1 cellular context compared by ENCODE assay signal in the genomic region with DNA sequence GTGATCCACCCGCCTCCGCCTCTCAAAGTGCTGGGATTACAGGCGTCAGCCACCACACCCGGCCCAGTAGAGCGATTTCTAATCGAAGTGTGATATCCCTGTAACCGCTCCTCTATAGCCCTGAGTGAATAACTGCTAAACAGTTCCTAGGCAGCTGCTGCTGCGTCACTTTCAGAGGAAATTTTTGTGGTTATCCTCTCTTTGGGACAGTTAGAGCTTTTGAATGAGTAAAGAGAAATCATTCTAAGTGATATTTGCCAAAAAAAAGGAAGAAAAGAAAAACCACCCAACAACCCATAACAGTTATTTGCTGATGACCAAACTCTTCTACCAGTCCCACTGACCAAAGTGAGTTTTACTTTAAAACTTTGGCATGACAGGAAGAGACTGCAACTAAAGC.
TF ChIP-seq lines count a peak whose summit lies in the region.

No MANE protein-coding gene starts in this region.

TF ChIP-seq in GM23338, 12 proteins besides CTCF, POLR2A, EP300 and RAD21:
- TF ChIP-seq, protein P1, sequence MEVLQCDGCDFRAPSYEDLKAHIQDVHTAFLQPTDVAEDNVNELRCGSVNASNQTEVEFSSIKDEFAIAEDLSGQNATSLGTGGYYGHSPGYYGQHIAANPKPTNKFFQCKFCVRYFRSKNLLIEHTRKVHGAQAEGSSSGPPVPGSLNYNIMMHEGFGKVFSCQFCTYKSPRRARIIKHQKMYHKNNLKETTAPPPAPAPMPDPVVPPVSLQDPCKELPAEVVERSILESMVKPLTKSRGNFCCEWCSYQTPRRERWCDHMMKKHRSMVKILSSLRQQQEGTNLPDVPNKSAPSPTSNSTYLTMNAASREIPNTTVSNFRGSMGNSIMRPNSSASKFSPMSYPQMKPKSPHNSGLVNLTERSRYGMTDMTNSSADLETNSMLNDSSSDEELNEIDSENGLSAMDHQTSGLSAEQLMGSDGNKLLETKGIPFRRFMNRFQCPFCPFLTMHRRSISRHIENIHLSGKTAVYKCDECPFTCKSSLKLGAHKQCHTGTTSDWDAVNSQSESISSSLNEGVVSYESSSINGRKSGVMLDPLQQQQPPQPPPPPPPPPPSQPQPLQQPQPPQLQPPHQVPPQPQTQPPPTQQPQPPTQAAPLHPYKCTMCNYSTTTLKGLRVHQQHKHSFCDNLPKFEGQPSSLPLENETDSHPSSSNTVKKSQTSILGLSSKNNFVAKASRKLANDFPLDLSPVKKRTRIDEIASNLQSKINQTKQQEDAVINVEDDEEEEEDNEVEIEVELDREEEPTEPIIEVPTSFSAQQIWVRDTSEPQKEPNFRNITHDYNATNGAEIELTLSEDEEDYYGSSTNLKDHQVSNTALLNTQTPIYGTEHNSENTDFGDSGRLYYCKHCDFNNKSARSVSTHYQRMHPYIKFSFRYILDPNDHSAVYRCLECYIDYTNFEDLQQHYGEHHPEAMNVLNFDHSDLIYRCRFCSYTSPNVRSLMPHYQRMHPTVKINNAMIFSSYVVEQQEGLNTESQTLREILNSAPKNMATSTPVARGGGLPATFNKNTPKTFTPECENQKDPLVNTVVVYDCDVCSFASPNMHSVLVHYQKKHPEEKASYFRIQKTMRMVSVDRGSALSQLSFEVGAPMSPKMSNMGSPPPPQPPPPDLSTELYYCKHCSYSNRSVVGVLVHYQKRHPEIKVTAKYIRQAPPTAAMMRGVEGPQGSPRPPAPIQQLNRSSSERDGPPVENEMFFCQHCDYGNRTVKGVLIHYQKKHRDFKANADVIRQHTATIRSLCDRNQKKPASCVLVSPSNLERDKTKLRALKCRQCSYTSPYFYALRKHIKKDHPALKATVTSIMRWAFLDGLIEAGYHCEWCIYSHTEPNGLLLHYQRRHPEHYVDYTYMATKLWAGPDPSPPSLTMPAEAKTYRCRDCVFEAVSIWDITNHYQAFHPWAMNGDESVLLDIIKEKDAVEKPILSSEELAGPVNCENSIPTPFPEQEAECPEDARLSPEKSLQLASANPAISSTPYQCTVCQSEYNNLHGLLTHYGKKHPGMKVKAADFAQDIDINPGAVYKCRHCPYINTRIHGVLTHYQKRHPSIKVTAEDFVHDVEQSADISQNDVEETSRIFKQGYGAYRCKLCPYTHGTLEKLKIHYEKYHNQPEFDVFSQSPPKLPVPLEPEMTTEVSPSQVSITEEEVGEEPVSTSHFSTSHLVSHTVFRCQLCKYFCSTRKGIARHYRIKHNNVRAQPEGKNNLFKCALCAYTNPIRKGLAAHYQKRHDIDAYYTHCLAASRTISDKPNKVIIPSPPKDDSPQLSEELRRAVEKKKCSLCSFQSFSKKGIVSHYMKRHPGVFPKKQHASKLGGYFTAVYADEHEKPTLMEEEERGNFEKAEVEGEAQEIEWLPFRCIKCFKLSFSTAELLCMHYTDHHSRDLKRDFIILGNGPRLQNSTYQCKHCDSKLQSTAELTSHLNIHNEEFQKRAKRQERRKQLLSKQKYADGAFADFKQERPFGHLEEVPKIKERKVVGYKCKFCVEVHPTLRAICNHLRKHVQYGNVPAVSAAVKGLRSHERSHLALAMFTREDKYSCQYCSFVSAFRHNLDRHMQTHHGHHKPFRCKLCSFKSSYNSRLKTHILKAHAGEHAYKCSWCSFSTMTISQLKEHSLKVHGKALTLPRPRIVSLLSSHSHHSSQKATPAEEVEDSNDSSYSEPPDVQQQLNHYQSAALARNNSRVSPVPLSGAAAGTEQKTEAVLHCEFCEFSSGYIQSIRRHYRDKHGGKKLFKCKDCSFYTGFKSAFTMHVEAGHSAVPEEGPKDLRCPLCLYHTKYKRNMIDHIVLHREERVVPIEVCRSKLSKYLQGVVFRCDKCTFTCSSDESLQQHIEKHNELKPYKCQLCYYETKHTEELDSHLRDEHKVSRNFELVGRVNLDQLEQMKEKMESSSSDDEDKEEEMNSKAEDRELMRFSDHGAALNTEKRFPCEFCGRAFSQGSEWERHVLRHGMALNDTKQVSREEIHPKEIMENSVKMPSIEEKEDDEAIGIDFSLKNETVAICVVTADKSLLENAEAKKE (CRISPR knock-in tag; IDR thresholded peaks at IDR 0.05) = no peak
- no peak for TF ChIP-seq NANOG (IDR thresholded peaks at IDR 0.05; ENCODE audit: borderline replicate concordance)
- no peak for TF ChIP-seq EZH2 (IDR thresholded peaks at IDR 0.05; ENCODE audit: low read depth, unreplicated experiment)
- TF ChIP-seq ZNF114 (CRISPR knock-in tag; IDR thresholded peaks at IDR 0.05) = no peak
- TF ChIP-seq EZH2phosphoT487 (IDR thresholded peaks at IDR 0.05; ENCODE audit: unreplicated experiment) = no peak
- TF ChIP-seq ZNF331 (CRISPR knock-in tag; IDR thresholded peaks at IDR 0.05; ENCODE audit: low read depth) = no peak
- TF ChIP-seq, protein P2, sequence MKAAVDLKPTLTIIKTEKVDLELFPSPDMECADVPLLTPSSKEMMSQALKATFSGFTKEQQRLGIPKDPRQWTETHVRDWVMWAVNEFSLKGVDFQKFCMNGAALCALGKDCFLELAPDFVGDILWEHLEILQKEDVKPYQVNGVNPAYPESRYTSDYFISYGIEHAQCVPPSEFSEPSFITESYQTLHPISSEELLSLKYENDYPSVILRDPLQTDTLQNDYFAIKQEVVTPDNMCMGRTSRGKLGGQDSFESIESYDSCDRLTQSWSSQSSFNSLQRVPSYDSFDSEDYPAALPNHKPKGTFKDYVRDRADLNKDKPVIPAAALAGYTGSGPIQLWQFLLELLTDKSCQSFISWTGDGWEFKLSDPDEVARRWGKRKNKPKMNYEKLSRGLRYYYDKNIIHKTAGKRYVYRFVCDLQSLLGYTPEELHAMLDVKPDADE (IDR thresholded peaks at IDR 0.05) = no peak
- TF ChIP-seq STAT1 (IDR thresholded peaks at IDR 0.05; ENCODE audit: unreplicated experiment) = no peak
- no peak for TF ChIP-seq JUNB (IDR thresholded peaks at IDR 0.05; ENCODE audit: unreplicated experiment)
- TF ChIP-seq, protein P3, sequence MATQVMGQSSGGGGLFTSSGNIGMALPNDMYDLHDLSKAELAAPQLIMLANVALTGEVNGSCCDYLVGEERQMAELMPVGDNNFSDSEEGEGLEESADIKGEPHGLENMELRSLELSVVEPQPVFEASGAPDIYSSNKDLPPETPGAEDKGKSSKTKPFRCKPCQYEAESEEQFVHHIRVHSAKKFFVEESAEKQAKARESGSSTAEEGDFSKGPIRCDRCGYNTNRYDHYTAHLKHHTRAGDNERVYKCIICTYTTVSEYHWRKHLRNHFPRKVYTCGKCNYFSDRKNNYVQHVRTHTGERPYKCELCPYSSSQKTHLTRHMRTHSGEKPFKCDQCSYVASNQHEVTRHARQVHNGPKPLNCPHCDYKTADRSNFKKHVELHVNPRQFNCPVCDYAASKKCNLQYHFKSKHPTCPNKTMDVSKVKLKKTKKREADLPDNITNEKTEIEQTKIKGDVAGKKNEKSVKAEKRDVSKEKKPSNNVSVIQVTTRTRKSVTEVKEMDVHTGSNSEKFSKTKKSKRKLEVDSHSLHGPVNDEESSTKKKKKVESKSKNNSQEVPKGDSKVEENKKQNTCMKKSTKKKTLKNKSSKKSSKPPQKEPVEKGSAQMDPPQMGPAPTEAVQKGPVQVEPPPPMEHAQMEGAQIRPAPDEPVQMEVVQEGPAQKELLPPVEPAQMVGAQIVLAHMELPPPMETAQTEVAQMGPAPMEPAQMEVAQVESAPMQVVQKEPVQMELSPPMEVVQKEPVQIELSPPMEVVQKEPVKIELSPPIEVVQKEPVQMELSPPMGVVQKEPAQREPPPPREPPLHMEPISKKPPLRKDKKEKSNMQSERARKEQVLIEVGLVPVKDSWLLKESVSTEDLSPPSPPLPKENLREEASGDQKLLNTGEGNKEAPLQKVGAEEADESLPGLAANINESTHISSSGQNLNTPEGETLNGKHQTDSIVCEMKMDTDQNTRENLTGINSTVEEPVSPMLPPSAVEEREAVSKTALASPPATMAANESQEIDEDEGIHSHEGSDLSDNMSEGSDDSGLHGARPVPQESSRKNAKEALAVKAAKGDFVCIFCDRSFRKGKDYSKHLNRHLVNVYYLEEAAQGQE (IDR thresholded peaks at IDR 0.05; ENCODE audit: unreplicated experiment) = no peak
- no peak for TF ChIP-seq CREB1 (CRISPR knock-in tag; IDR thresholded peaks at IDR 0.05; ENCODE audit: low read depth)
- TF ChIP-seq POLR2AphosphoS5 (IDR thresholded peaks at IDR 0.05; ENCODE audit: low read depth) = no peak
